ENCODE assay signal across 1 cellular context in the genomic region with DNA sequence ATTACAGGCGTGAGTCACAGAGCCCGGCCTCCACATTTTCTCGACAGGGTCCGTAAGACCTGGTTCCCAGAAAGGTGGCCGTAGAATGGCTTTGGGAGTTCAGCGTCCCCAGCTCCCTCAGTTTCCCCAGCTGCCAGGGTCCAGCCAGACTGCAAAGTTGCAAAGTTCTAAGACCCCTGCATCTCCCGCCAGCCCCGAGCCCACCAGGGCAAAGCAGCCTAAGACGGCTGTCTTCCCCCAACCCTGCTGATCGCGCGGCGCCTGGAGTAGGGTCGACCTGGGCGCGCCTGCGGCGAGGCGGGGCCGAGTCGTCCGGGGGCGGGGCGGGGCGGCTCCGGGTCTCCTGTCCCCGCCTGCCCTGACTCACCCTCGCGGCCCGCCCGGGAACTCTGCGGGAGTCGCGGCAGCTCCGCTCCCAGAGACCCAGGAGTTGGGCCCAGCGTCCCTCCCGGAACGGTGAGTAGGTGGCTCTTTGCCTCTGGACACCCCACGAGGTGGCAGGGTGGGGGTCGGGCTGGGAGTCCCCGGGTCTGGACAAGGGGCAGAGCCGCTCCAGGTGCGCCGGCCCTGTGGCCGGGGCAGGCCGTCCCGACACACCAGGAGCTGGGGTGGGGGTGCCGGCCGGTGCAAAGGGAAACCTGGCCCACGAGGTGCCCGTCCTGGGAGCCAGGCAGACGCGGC.
A peak's percentile ranks its signal among the peaks of the same experiment; 100 is the strongest.
TF ChIP-seq lines count a peak whose summit lies in the region.

A gene (plus strand): TSS at position 366 of the 681 bp plus-strand sequence. CDS start 7,094 bp downstream, outside the sequence.

TF ChIP-seq in HepG2, 621 proteins besides CTCF, POLR2A, EP300 and RAD21 (continued from another document and continues in another):
- TF ChIP-seq TCF12 (IDR thresholded peaks at IDR 0.05), result no peak
- TF ChIP-seq TCF12 (CRISPR knock-in tag; IDR thresholded peaks at IDR 0.05), result no peak
- no peak for TF ChIP-seq BORCS8-MEF2B (CRISPR knock-in tag; IDR thresholded peaks at IDR 0.05)
- no peak; the same call in 1 of the 2 replicates for TF ChIP-seq ZNF225 (CRISPR knock-in tag; IDR thresholded peaks at IDR 0.05)
- peak; percentile 49; the same call in 1 of the 2 replicates for TF ChIP-seq ERF (CRISPR knock-in tag; IDR thresholded peaks at IDR 0.05)
- TF ChIP-seq TBX2 (CRISPR knock-in tag; IDR thresholded peaks at IDR 0.05; ENCODE audit: borderline replicate concordance), result 0 out of 2 replicates have a peak, but pooled peaks have one; percentile 22
- peak; percentile 57 for TF ChIP-seq ATF7-NPFF (CRISPR knock-in tag; IDR thresholded peaks at IDR 0.05; ENCODE audit: low read depth)
- no peak for TF ChIP-seq NR2F1 (CRISPR knock-in tag; IDR thresholded peaks at IDR 0.05)
- no peak for TF ChIP-seq ZFP41 (CRISPR knock-in tag; IDR thresholded peaks at IDR 0.05; ENCODE audit: borderline replicate concordance)
- TF ChIP-seq HNRNPUL1 (IDR thresholded peaks at IDR 0.05; ENCODE audit: low read depth, low read length), result no peak
- TF ChIP-seq, protein P1, sequence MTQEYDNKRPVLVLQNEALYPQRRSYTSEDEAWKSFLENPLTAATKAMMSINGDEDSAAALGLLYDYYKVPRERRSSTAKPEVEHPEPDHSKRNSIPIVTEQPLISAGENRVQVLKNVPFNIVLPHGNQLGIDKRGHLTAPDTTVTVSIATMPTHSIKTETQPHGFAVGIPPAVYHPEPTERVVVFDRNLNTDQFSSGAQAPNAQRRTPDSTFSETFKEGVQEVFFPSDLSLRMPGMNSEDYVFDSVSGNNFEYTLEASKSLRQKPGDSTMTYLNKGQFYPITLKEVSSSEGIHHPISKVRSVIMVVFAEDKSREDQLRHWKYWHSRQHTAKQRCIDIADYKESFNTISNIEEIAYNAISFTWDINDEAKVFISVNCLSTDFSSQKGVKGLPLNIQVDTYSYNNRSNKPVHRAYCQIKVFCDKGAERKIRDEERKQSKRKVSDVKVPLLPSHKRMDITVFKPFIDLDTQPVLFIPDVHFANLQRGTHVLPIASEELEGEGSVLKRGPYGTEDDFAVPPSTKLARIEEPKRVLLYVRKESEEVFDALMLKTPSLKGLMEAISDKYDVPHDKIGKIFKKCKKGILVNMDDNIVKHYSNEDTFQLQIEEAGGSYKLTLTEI (CRISPR knock-in tag; conservative IDR thresholded peaks at IDR 0.05), result no peak
- TF ChIP-seq ZFP36L1 (CRISPR knock-in tag; IDR thresholded peaks at IDR 0.05), result peak; percentile 63; the same call in 1 of the 2 replicates
- TF ChIP-seq MEIS1 (CRISPR knock-in tag; IDR thresholded peaks at IDR 0.05; ENCODE audit: borderline replicate concordance), result no peak
- TF ChIP-seq NCOA1 (CRISPR knock-in tag; IDR thresholded peaks at IDR 0.05), result no peak
- TF ChIP-seq ZMAT3 (CRISPR knock-in tag; conservative IDR thresholded peaks at IDR 0.05), result peak; percentile 63; the same call in 1 of the 2 replicates
- TF ChIP-seq SPEN (CRISPR knock-in tag; IDR thresholded peaks at IDR 0.05; ENCODE audit: low read depth), result peak; percentile 75
- no peak for TF ChIP-seq MAFF (IDR thresholded peaks at IDR 0.05; ENCODE audit: low read depth, low read length)
- TF ChIP-seq ZNF557 (CRISPR knock-in tag; IDR thresholded peaks at IDR 0.05), result no peak
- TF ChIP-seq, protein P2, sequence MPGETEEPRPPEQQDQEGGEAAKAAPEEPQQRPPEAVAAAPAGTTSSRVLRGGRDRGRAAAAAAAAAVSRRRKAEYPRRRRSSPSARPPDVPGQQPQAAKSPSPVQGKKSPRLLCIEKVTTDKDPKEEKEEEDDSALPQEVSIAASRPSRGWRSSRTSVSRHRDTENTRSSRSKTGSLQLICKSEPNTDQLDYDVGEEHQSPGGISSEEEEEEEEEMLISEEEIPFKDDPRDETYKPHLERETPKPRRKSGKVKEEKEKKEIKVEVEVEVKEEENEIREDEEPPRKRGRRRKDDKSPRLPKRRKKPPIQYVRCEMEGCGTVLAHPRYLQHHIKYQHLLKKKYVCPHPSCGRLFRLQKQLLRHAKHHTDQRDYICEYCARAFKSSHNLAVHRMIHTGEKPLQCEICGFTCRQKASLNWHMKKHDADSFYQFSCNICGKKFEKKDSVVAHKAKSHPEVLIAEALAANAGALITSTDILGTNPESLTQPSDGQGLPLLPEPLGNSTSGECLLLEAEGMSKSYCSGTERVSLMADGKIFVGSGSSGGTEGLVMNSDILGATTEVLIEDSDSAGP (CRISPR knock-in tag; IDR thresholded peaks at IDR 0.05; ENCODE audit: borderline replicate concordance), result no peak
- TF ChIP-seq, protein P3, sequence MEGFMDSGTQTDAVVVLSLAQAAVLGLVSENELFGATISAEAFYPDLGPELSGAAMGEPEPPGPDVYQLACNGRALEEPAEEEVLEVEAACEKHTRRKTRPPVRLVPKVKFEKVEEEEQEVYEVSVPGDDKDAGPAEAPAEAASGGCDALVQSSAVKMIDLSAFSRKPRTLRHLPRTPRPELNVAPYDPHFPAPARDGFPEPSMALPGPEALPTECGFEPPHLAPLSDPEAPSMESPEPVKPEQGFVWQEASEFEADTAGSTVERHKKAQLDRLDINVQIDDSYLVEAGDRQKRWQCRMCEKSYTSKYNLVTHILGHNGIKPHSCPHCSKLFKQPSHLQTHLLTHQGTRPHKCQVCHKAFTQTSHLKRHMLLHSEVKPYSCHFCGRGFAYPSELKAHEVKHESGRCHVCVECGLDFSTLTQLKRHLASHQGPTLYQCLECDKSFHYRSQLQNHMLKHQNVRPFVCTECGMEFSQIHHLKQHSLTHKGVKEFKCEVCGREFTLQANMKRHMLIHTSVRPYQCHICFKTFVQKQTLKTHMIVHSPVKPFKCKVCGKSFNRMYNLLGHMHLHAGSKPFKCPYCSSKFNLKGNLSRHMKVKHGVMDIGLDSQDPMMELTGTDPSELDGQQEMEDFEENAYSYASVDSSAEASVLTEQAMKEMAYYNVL (CRISPR knock-in tag; IDR thresholded peaks at IDR 0.05; ENCODE audit: borderline replicate concordance), result no peak
- no peak for TF ChIP-seq PTBP1 (IDR thresholded peaks at IDR 0.05; ENCODE audit: low read depth, low read length, poor library complexity, severe bottlenecking)
- TF ChIP-seq POLR2AphosphoS5 (IDR thresholded peaks at IDR 0.05; ENCODE audit: low read depth, low read length), result peak; percentile 60
- TF ChIP-seq ZNF616 (CRISPR knock-in tag; IDR thresholded peaks at IDR 0.05; ENCODE audit: low read depth), result peak; percentile 61; the same call in 1 of the 2 replicates
- peak; percentile 49; the same call in 1 of the 2 replicates for TF ChIP-seq ZNF205 (CRISPR knock-in tag; IDR thresholded peaks at IDR 0.05)
- TF ChIP-seq GATA4 (IDR thresholded peaks at IDR 0.05; ENCODE audit: borderline replicate concordance, low read depth), result peak; percentile 42; the same call in 1 of the 2 replicates
- TF ChIP-seq ZNF781 (CRISPR knock-in tag; IDR thresholded peaks at IDR 0.05; ENCODE audit: borderline replicate concordance, not compliant biosample characterization), result no peak
- 0 out of 2 replicates have a peak, but pooled peaks have one; percentile 30 for TF ChIP-seq FOXO1 (CRISPR knock-in tag; IDR thresholded peaks at IDR 0.05)
- TF ChIP-seq, protein P4, sequence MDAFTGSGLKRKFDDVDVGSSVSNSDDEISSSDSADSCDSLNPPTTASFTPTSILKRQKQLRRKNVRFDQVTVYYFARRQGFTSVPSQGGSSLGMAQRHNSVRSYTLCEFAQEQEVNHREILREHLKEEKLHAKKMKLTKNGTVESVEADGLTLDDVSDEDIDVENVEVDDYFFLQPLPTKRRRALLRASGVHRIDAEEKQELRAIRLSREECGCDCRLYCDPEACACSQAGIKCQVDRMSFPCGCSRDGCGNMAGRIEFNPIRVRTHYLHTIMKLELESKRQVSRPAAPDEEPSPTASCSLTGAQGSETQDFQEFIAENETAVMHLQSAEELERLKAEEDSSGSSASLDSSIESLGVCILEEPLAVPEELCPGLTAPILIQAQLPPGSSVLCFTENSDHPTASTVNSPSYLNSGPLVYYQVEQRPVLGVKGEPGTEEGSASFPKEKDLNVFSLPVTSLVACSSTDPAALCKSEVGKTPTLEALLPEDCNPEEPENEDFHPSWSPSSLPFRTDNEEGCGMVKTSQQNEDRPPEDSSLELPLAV (CRISPR knock-in tag; conservative IDR thresholded peaks at IDR 0.05; ENCODE audit: low read depth), result no peak
- peak; percentile 79 for TF ChIP-seq ZBTB7B (CRISPR knock-in tag; IDR thresholded peaks at IDR 0.05)
- no peak for TF ChIP-seq NR1H2 (CRISPR knock-in tag; IDR thresholded peaks at IDR 0.05; ENCODE audit: borderline replicate concordance, low read depth)
- TF ChIP-seq KAT8 (CRISPR knock-in tag; IDR thresholded peaks at IDR 0.05), result peak; percentile 37; the same call in 1 of the 2 replicates
- TF ChIP-seq, protein P5, sequence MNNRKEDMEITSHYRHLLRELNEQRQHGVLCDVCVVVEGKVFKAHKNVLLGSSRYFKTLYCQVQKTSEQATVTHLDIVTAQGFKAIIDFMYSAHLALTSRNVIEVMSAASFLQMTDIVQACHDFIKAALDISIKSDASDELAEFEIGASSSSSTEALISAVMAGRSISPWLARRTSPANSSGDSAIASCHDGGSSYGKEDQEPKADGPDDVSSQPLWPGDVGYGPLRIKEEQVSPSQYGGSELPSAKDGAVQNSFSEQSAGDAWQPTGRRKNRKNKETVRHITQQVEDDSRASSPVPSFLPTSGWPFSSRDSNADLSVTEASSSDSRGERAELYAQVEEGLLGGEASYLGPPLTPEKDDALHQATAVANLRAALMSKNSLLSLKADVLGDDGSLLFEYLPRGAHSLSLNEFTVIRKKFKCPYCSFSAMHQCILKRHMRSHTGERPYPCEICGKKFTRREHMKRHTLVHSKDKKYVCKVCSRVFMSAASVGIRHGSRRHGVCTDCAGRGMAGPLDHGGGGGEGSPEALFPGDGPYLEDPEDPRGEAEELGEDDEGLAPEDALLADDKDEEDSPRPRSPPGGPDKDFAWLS (CRISPR knock-in tag; IDR thresholded peaks at IDR 0.05; ENCODE audit: borderline replicate concordance), result no peak
- TF ChIP-seq ZNF382 (CRISPR knock-in tag; IDR thresholded peaks at IDR 0.05; ENCODE audit: borderline replicate concordance), result no peak
- TF ChIP-seq, protein P6, sequence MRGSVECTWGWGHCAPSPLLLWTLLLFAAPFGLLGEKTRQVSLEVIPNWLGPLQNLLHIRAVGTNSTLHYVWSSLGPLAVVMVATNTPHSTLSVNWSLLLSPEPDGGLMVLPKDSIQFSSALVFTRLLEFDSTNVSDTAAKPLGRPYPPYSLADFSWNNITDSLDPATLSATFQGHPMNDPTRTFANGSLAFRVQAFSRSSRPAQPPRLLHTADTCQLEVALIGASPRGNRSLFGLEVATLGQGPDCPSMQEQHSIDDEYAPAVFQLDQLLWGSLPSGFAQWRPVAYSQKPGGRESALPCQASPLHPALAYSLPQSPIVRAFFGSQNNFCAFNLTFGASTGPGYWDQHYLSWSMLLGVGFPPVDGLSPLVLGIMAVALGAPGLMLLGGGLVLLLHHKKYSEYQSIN (CRISPR knock-in tag; IDR thresholded peaks at IDR 0.05; ENCODE audit: borderline replicate concordance), result no peak
- TF ChIP-seq, protein P7, sequence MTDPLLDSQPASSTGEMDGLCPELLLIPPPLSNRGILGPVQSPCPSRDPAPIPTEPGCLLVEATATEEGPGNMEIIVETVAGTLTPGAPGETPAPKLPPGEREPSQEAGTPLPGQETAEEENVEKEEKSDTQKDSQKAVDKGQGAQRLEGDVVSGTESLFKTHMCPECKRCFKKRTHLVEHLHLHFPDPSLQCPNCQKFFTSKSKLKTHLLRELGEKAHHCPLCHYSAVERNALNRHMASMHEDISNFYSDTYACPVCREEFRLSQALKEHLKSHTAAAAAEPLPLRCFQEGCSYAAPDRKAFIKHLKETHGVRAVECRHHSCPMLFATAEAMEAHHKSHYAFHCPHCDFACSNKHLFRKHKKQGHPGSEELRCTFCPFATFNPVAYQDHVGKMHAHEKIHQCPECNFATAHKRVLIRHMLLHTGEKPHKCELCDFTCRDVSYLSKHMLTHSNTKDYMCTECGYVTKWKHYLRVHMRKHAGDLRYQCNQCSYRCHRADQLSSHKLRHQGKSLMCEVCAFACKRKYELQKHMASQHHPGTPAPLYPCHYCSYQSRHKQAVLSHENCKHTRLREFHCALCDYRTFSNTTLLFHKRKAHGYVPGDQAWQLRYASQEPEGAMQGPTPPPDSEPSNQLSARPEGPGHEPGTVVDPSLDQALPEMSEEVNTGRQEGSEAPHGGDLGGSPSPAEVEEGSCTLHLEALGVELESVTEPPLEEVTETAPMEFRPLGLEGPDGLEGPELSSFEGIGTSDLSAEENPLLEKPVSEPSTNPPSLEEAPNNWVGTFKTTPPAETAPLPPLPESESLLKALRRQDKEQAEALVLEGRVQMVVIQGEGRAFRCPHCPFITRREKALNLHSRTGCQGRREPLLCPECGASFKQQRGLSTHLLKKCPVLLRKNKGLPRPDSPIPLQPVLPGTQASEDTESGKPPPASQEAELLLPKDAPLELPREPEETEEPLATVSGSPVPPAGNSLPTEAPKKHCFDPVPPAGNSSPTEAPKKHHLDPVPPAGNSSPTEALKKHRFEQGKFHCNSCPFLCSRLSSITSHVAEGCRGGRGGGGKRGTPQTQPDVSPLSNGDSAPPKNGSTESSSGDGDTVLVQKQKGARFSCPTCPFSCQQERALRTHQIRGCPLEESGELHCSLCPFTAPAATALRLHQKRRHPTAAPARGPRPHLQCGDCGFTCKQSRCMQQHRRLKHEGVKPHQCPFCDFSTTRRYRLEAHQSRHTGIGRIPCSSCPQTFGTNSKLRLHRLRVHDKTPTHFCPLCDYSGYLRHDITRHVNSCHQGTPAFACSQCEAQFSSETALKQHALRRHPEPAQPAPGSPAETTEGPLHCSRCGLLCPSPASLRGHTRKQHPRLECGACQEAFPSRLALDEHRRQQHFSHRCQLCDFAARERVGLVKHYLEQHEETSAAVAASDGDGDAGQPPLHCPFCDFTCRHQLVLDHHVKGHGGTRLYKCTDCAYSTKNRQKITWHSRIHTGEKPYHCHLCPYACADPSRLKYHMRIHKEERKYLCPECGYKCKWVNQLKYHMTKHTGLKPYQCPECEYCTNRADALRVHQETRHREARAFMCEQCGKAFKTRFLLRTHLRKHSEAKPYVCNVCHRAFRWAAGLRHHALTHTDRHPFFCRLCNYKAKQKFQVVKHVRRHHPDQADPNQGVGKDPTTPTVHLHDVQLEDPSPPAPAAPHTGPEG (CRISPR knock-in tag; IDR thresholded peaks at IDR 0.05), result no peak
- TF ChIP-seq, protein P8, sequence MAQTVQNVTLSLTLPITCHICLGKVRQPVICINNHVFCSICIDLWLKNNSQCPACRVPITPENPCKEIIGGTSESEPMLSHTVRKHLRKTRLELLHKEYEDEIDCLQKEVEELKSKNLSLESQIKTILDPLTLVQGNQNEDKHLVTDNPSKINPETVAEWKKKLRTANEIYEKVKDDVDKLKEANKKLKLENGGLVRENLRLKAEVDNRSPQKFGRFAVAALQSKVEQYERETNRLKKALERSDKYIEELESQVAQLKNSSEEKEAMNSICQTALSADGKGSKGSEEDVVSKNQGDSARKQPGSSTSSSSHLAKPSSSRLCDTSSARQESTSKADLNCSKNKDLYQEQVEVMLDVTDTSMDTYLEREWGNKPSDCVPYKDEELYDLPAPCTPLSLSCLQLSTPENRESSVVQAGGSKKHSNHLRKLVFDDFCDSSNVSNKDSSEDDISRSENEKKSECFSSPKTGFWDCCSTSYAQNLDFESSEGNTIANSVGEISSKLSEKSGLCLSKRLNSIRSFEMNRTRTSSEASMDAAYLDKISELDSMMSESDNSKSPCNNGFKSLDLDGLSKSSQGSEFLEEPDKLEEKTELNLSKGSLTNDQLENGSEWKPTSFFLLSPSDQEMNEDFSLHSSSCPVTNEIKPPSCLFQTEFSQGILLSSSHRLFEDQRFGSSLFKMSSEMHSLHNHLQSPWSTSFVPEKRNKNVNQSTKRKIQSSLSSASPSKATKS (CRISPR knock-in tag; IDR thresholded peaks at IDR 0.05), result no peak
- no peak for TF ChIP-seq ZNF549 (CRISPR knock-in tag; IDR thresholded peaks at IDR 0.05)
- no peak for TF ChIP-seq ZC3H13 (CRISPR knock-in tag; IDR thresholded peaks at IDR 0.05)
- no peak for TF ChIP-seq ZNF674 (CRISPR knock-in tag; IDR thresholded peaks at IDR 0.05; ENCODE audit: low read depth)
- no peak for TF ChIP-seq ZNF615 (CRISPR knock-in tag; IDR thresholded peaks at IDR 0.05; ENCODE audit: borderline replicate concordance)
- TF ChIP-seq ZNF383 (CRISPR knock-in tag; IDR thresholded peaks at IDR 0.05; ENCODE audit: borderline replicate concordance), result no peak
- no peak for TF ChIP-seq HHEX (CRISPR knock-in tag; IDR thresholded peaks at IDR 0.05)
- TF ChIP-seq ZNF883 (CRISPR knock-in tag; IDR thresholded peaks at IDR 0.05; ENCODE audit: not compliant biosample characterization), result peak; percentile 54
